In genomic region chr17:81976332-81977210, GRCh38 we compare ENCODE assay signal across 9 cellular contexts. TPM values are rescaled to one million over a fixed set of nuclear protein-coding genes. Genes with fewer than 3 reads are reported as not detected.
DNase-seq lines count a peak whose midpoint lies in the region; ATAC-seq and TF ChIP-seq lines count a peak whose summit lies in the region.
"Had no signal": no experiment of that assay in that cellular context is flagged by ENCODE, and none has a peak within 500 bp of the region (broad histone marks: within the 10 kb centered on the region; RNA-seq: fewer than 3 reads in every experiment).

No MANE protein-coding gene starts in this region.

- H3K4me1 Mint-ChIP-seq in activated CD8-positive, alpha-beta memory T cell treated with anti-CD3 and anti-CD28 coated beads, Interleukin-2, amount 10 ng/mL, durations not matched to agents 7 days and 5 days = peaks cover 28% of the 10 kb centered on the region
- H3K4me1 Mint-ChIP-seq in osteocyte (ENCODE audit: unreplicated experiment) = peaks cover 12% of the 10 kb centered on the region

- H3K27me3 Mint-ChIP-seq in activated CD8-positive, alpha-beta memory T cell treated with anti-CD3 and anti-CD28 coated beads, Interleukin-2, amount 10 ng/mL, durations not matched to agents 7 days and 5 days = peaks cover 5% of the 10 kb centered on the region
- H3K27me3 Mint-ChIP-seq in osteocyte (ENCODE audit: unreplicated experiment) = peaks cover 2% of the 10 kb centered on the region

- TF ChIP-seq CTCF in AG04450 (IDR thresholded peaks at IDR 0.05; ENCODE audit: low read depth, low read length) (no peak), osteocyte (IDR thresholded peaks at IDR 0.05) (no peak), GM13976 (IDR thresholded peaks at IDR 0.05; ENCODE audit: borderline replicate concordance, control extremely low read depth, extremely low read depth, insufficient read depth, missing control alignments) (no peak)

- peaks cover 13% of the 10 kb centered on the region for H3K9me3 ChIP-seq in AG04450 (ENCODE audit: control insufficient read depth, insufficient read depth, low read length)

- H3K27ac ChIP-seq in AG04450 (ENCODE audit: low read depth, low read length) = peak overlapping the region; percentile 21

- H3K27ac Mint-ChIP-seq in activated CD8-positive, alpha-beta memory T cell treated with anti-CD3 and anti-CD28 coated beads, Interleukin-2, amount 10 ng/mL, durations not matched to agents 7 days and 5 days = peak overlapping the region; percentile 98
- peak overlapping the region; percentile 91 for H3K27ac Mint-ChIP-seq in osteocyte (ENCODE audit: unreplicated experiment)

- H3K4me3 ChIP-seq in AG04450 (ENCODE audit: low read depth, low read length) = peak overlapping the region; percentile 67

- no peaks in the 10 kb centered on the region for H3K9me3 Mint-ChIP-seq in activated CD8-positive, alpha-beta memory T cell treated with anti-CD3 and anti-CD28 coated beads, Interleukin-2, amount 10 ng/mL, durations not matched to agents 7 days and 5 days (ENCODE audit: low read depth)
- H3K9me3 Mint-ChIP-seq in osteocyte (ENCODE audit: unreplicated experiment) = no peaks in the 10 kb centered on the region

- no peaks in the 10 kb centered on the region for H3K27me3 ChIP-seq in AG04450 (ENCODE audit: control insufficient read depth, insufficient read depth, low read length)

- POLR2A ChIA-PET in AG04450 (lab: Yijun Ruan, JAX) = interaction anchor here (0.8 kb wide), 1 partner anchor 27 kb away, joined by 3 read pairs; no protein-coding TSS in a partner anchor

- H3K36me3 Mint-ChIP-seq in activated CD8-positive, alpha-beta memory T cell treated with anti-CD3 and anti-CD28 coated beads, Interleukin-2, amount 10 ng/mL, durations not matched to agents 7 days and 5 days = peaks cover 1% of the 10 kb centered on the region
- H3K36me3 Mint-ChIP-seq in osteocyte (ENCODE audit: unreplicated experiment) = peaks cover 6% of the 10 kb centered on the region

- in situ Hi-C loops in GM13976 (cut with MboI; ENCODE audit: low sequenced_read_pairs, unreplicated experiment) = no loop called here

- DNase-seq in AG04450 (ENCODE audit: low read depth, low spot score) (no peak), NCI-H146 treated with DMSO at 0.1 percent for 48 hours (lab: John Stamatoyannopoulos, UW; ENCODE audit: unreplicated experiment) (peak; percentile 19), fibroblast of peridontal ligament (ENCODE audit: extremely low read depth) (peak; percentile 3), osteocyte (ENCODE audit: extremely low spot score, unreplicated experiment) (no peak), GM13976 (ENCODE audit: low spot score) (no peak)
- DNase-seq in activated CD8-positive, alpha-beta memory T cell treated with anti-CD3 and anti-CD28 coated beads, Interleukin-2, amount 10 ng/mL, durations not matched to agents 7 days and 5 days = peak; percentile 53
- no peak for DNase-seq in NK-92 treated with Interleukin-12 subunit alpha and Interleukin-12 subunit beta, amount 100 ng/mL, for 24 hours (lab: John Stamatoyannopoulos, UW)

- CTCF ChIA-PET in AG04450 (lab: Charles Lee) = no interaction called here
- CTCF ChIA-PET in activated CD8-positive, alpha-beta memory T cell treated with anti-CD3 and anti-CD28 coated beads, Interleukin-2, amount 10 ng/mL, durations not matched to agents 7 days and 5 days (lab: Charles Lee) = interaction anchor here (0.9 to 3.0 kb wide), 4 partner anchors 10 to 46 kb away, joined by 4 to 22 read pairs (median 6); partner anchors contain the start of genes CENPX and LRRC45

- ATAC-seq in GM21619 (IDR thresholded peaks at IDR 0.05; ENCODE audit: unreplicated experiment) = peak; percentile 14
- ATAC-seq in activated CD8-positive, alpha-beta memory T cell treated with anti-CD3 and anti-CD28 coated beads, Interleukin-2, amount 10 ng/mL, durations not matched to agents 7 days and 5 days = no peak

- peak overlapping the region; percentile 93 for H3K4me3 Mint-ChIP-seq in activated CD8-positive, alpha-beta memory T cell treated with anti-CD3 and anti-CD28 coated beads, Interleukin-2, amount 10 ng/mL, durations not matched to agents 7 days and 5 days
- peak overlapping the region; percentile 87 for H3K4me3 Mint-ChIP-seq in osteocyte (ENCODE audit: unreplicated experiment)

RNA-seq across cellular contexts. Expression of gene ASPSCR1, which starts 0.9 kb away (rescaled TPM):
- polyA plus RNA-seq in AG04450 (2011; rRNA removed) = 7.1 and 8.8 TPM in 2 replicates
- 6.9 and 10.6 TPM in 2 replicates for polyA minus RNA-seq in AG04450 (2011; rRNA and poly(A)+ RNA removed)
- total RNA-seq in activated CD8-positive, alpha-beta memory T cell treated with anti-CD3 and anti-CD28 coated beads, Interleukin-2, amount 10 ng/mL, durations not matched to agents 7 days and 5 days = 10 to 100 TPM; 29.5 to 31.4 TPM
- 45.9 and 47.1 TPM in 2 replicates for total RNA-seq in osteocyte

RNA-seq across cellular contexts. Expression of gene NOTUM, which starts 15.6 kb away (rescaled TPM):
- polyA plus RNA-seq in AG04450 (2011; rRNA removed) = 0.04 TPM in 1 of 2 replicates, not detected in the other
- polyA minus RNA-seq in AG04450 (2011; rRNA and poly(A)+ RNA removed) = not detected in 2 replicates
- total RNA-seq in activated CD8-positive, alpha-beta memory T cell treated with anti-CD3 and anti-CD28 coated beads, Interleukin-2, amount 10 ng/mL, durations not matched to agents 7 days and 5 days = under 1 TPM in 1 of 2 experiments, not detected in 1; 0.21 TPM
- total RNA-seq in osteocyte = 0.30 TPM in 1 of 2 replicates, not detected in the other

RNA-seq across cellular contexts. Expression of gene MYADML2, which starts 29.5 kb away (rescaled TPM):
- not detected in 2 replicates for polyA plus RNA-seq in AG04450 (2011; rRNA removed)
- polyA minus RNA-seq in AG04450 (2011; rRNA and poly(A)+ RNA removed) = not detected in 2 replicates
- not detected for total RNA-seq in activated CD8-positive, alpha-beta memory T cell treated with anti-CD3 and anti-CD28 coated beads, Interleukin-2, amount 10 ng/mL, durations not matched to agents 7 days and 5 days
- not detected in 2 replicates for total RNA-seq in osteocyte
- total RNA-seq: lung microvascular endothelial cell had no signal

RNA-seq across cellular contexts. Expression of gene PYCR1, which starts 39.5 kb away (rescaled TPM):
- polyA plus RNA-seq in AG04450 (2011; rRNA removed) = 103 and 154 TPM in 2 replicates
- 84.5 and 118 TPM in 2 replicates for polyA minus RNA-seq in AG04450 (2011; rRNA and poly(A)+ RNA removed)
- 10 to 100 TPM; 27.7 to 61.7 TPM for total RNA-seq in activated CD8-positive, alpha-beta memory T cell treated with anti-CD3 and anti-CD28 coated beads, Interleukin-2, amount 10 ng/mL, durations not matched to agents 7 days and 5 days
- 123 and 128 TPM in 2 replicates for total RNA-seq in osteocyte

RNA-seq across cellular contexts. Expression of gene CENPX, which starts 46.1 kb away (rescaled TPM):
- 32.5 and 42.2 TPM in 2 replicates for polyA plus RNA-seq in AG04450 (2011; rRNA removed)
- 11.0 and 13.9 TPM in 2 replicates for polyA minus RNA-seq in AG04450 (2011; rRNA and poly(A)+ RNA removed)
- 10 to 100 TPM; 80.2 to 91.3 TPM for total RNA-seq in activated CD8-positive, alpha-beta memory T cell treated with anti-CD3 and anti-CD28 coated beads, Interleukin-2, amount 10 ng/mL, durations not matched to agents 7 days and 5 days
- total RNA-seq in osteocyte = 29.4 and 31.7 TPM in 2 replicates

Comparison
In these comparisons a context has a peak if more than half of its experiments do, and no peak if none do; other contexts are left out.
1. DNase-seq: peak in NCI-H146 treated with DMSO at 0.1 percent for 48 hours (single experiment), activated CD8-positive, alpha-beta memory T cell treated with anti-CD3 and anti-CD28 coated beads, Interleukin-2, amount 10 ng/mL, durations not matched to agents 7 days and 5 days (single experiment) and fibroblast of peridontal ligament (single experiment); none in AG04450 (single experiment), osteocyte (single experiment), GM13976 (single experiment) and NK-92 treated with Interleukin-12 subunit alpha and Interleukin-12 subunit beta, amount 100 ng/mL, for 24 hours (single experiment).